In genomic region chr2:96869281-96869823, GRCh38 we compare ENCODE assay signal across 8 cellular contexts. TPM values are rescaled to one million over a fixed set of nuclear protein-coding genes. Genes with fewer than 3 reads are reported as not detected.
DNase-seq lines count a peak whose midpoint lies in the region; ATAC-seq and TF ChIP-seq lines count a peak whose summit lies in the region.

No MANE protein-coding gene starts in this region.

- no peak for TF ChIP-seq POLR2A in heart left ventricle (IDR thresholded peaks at IDR 0.05)

- ATAC-seq in HG03521 (IDR thresholded peaks at IDR 0.05; ENCODE audit: unreplicated experiment) (peak; percentile 12), heart left ventricle (peak; percentile 25 to 68 (median 49)), HG03439 (IDR thresholded peaks at IDR 0.05; ENCODE audit: unreplicated experiment) (no peak)

- TF ChIP-seq CTCF in heart left ventricle (IDR thresholded peaks at IDR 0.05) (peak in 2 of 12 donors; percentile 0 to 20), parathyroid adenoma (IDR thresholded peaks at IDR 0.05) (no peak)

- H3K36me3 ChIP-seq in heart left ventricle, result peaks cover 0 to 34% (median 30%) of the 10 kb centered on the region in 9 donors
- no peaks in the 10 kb centered on the region for H3K36me3 ChIP-seq in parathyroid adenoma (ENCODE audit: control insufficient read depth, insufficient read depth, low read length)

- peaks cover 2% of the 10 kb centered on the region for H3K79me2 ChIP-seq in parathyroid adenoma

- H3K4me1 ChIP-seq in heart left ventricle (peaks cover 3 to 81% (median 55%) of the 10 kb centered on the region in 12 donors), parathyroid adenoma (peaks cover 14% of the 10 kb centered on the region)

- H3K9me3 ChIP-seq in heart left ventricle, result no peaks in the 10 kb centered on the region
- no peaks in the 10 kb centered on the region for H3K9me3 ChIP-seq in parathyroid adenoma (ENCODE audit: control insufficient read depth, low read length)

- H3K27ac ChIP-seq in adipose tissue (ENCODE audit: low read depth, low read length), result peak overlapping the region; percentile 75
- peak overlapping the region; percentile 96 to 100 (median 98) for H3K27ac ChIP-seq in heart left ventricle
- peak overlapping the region; percentile 83 for H3K27ac ChIP-seq in parathyroid adenoma

- peak overlapping the region; percentile 84 for H3K4me2 ChIP-seq in parathyroid adenoma (ENCODE audit: low read length)

- peaks cover 0 to 27% (median 0%) of the 10 kb centered on the region in 9 donors for H3K27me3 ChIP-seq in heart left ventricle
- H3K27me3 ChIP-seq in parathyroid adenoma (ENCODE audit: control insufficient read depth, insufficient read depth, low read length), result no peaks in the 10 kb centered on the region

- H3K4me3 ChIP-seq in heart left ventricle (peak overlapping the region; percentile 79 to 100 (median 98)), parathyroid adenoma (ENCODE audit: low read depth, low read length) (peak overlapping the region; percentile 80)

- peak; percentile 27 for DNase-seq in NCI-H2029 (lab: John Stamatoyannopoulos, UW)
- no peak for DNase-seq in NCI-H2029 treated with DMSO at 0.1 percent for 48 hours (lab: John Stamatoyannopoulos, UW)
- peak; percentile 88 to 91 (median 90) for DNase-seq in heart left ventricle
- DNase-seq in ecto neural progenitor cell (ENCODE audit: low spot score), result no peak

- intact Hi-C loops in heart left ventricle (cut with DNase I), result loop anchor here in 3 of 10 donors (1.0 to 5.0 kb wide), 4 partner anchors 37 to 243 kb away; partner anchors contain the start of gene ANKRD36 (in 1 of the 3)

- H3K9ac ChIP-seq in parathyroid adenoma, result peak overlapping the region; percentile 92

- WGBS in adipose tissue, 3 donors, result 0 to 1% (median 0%) methylated on average over 32 to 65 of the region's 65 CpGs
- 0 to 1% (median 1%) methylated on average over 10 to 65 of the region's 65 CpGs; no CpG with 5 or more reads in 1 of the 4 donors for WGBS in heart left ventricle, 4 donors

- H2AFZ ChIP-seq in parathyroid adenoma, result peak overlapping the region; percentile 96

RNA-seq across cellular contexts. Expression of gene SEMA4C, which starts 0.5 kb away (rescaled TPM):
- polyA plus RNA-seq in adipose tissue, result 10 to 100 TPM in 2 of 3 donors, 1 to 10 TPM in 1; 8.2 to 41.2 (median 30.2) TPM
- total RNA-seq in heart left ventricle, result 10 to 100 TPM; 15.6 to 29.6 (median 22.0) TPM
- polyA plus RNA-seq in heart left ventricle, result 10 to 100 TPM; 11.7 to 17.0 TPM

RNA-seq across cellular contexts. Expression of gene ANKRD39, which starts 11.5 kb away (rescaled TPM):
- polyA plus RNA-seq in adipose tissue (10 to 100 TPM in 2 of 3 donors, 1 to 10 TPM in 1; 9.4 to 14.5 (median 11.0) TPM), heart left ventricle (10 to 100 TPM; 18.3 to 33.4 TPM)
- total RNA-seq in heart left ventricle, result 10 to 100 TPM; 13.3 to 18.4 (median 16.8) TPM

RNA-seq across cellular contexts. Expression of gene ANKRD23, which starts 25.5 kb away (rescaled TPM):
- 1 to 10 TPM in 2 of 3 donors, under 1 TPM in 1; 0.22 to 2.7 (median 1.0) TPM for polyA plus RNA-seq in adipose tissue
- total RNA-seq in heart left ventricle, result 10 to 100 TPM in 2 of 9 donors, 1 to 10 TPM in 7; 2.3 to 23.6 (median 7.9) TPM
- polyA plus RNA-seq in heart left ventricle, result 10 to 100 TPM in 1 of 2 donors, under 1 TPM in 1; 0.96 to 26.7 TPM

RNA-seq across cellular contexts. Expression of gene CNNM3, which starts 53.3 kb away (rescaled TPM):
- polyA plus RNA-seq in adipose tissue, result 10 to 100 TPM in 1 of 3 donors, 1 to 10 TPM in 2; 3.6 to 17.9 (median 8.3) TPM
- total RNA-seq in heart left ventricle, result 10 to 100 TPM in 6 of 9 donors, 1 to 10 TPM in 3; 6.6 to 17.7 (median 10.6) TPM
- 1 to 10 TPM; 5.1 to 7.1 TPM for polyA plus RNA-seq in heart left ventricle

Comparison
In these comparisons a context has a peak if more than half of its experiments do, and no peak if none do; other contexts are left out.
1. DNase-seq: peak in NCI-H2029 (single experiment) and heart left ventricle (5 of 5); none in NCI-H2029 treated with DMSO at 0.1 percent for 48 hours (single experiment) and ecto neural progenitor cell (single experiment).
2. Peak in every context shown above with its lines, with median percentiles within 50 percentile points of each other: H3K27ac ChIP-seq.